Comparison of ENCODE assay signal across 10 cellular contexts in the genomic region with DNA sequence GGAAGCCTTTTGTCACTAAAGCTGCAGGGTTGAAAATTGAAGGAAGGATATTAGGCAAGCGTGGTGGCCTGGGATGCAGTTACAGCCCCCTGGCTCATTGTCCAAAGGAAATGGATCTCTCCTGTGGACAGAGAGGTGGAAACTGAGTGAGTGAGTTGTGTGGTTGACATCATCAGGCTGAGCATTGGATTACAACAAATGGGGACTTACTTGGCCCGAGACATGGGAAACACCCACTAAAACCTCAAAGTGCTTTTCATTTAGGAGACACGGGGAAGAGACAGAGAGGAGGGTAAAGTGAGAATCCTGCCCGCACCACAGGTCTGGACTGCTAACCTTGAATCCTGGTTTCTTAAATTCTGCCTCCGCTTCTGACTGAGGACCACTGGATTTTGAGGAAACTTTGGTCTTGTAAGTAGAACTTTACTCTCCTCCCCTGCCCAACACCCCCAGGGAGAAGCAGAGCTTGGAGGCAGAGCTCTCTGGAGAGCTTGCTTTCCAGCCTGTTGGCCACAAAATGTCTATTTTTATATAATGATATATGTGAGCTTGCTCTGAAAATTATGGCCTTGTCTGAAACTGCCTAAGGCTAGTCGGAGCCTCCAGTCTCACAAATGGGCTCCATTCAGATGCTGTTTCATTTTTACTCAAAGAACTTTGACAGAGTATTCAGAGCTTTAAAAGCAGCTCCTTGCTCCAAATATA. TPM values are rescaled to one million over a fixed set of nuclear protein-coding genes. Genes with fewer than 3 reads are reported as not detected.
A peak's percentile ranks its signal among the peaks of the same experiment; 100 is the strongest.
DNase-seq lines count a peak whose midpoint lies in the region; ATAC-seq and TF ChIP-seq lines count a peak whose summit lies in the region.
"Had no signal": no experiment of that assay in that cellular context is flagged by ENCODE, and none has a peak within 500 bp of the region (broad histone marks: within the 10 kb centered on the region; RNA-seq: fewer than 3 reads in every experiment).

Gene PKIG, plus strand, starts transcription at position 259 of the 705 bp plus-strand sequence. CDS start 31,978 bp downstream, outside the sequence.

- peak within 1 kb of the TSS; percentile 25 to 60 for H3K27ac Mint-ChIP-seq in natural killer cell treated with Interleukin-12 subunit alpha and Interleukin-12 subunit beta and Interleukin-15 and Interleukin-18, amount 100 ng/mL, for 72 hours
- H3K27ac Mint-ChIP-seq in natural killer cell: peak within 1 kb of the TSS in 1 of 2 donors; percentile 72
- H3K27ac Mint-ChIP-seq: activated naive CD4-positive, alpha-beta T cell treated with anti-CD3 and anti-CD28 coated beads, Interleukin-2, amount 50 U/mL, for 24 hours had no signal

- H3K9me3 Mint-ChIP-seq in natural killer cell treated with Interleukin-12 subunit alpha and Interleukin-12 subunit beta and Interleukin-15 and Interleukin-18, amount 100 ng/mL, for 72 hours: no peaks in the 10 kb centered on the region
- H3K9me3 Mint-ChIP-seq in natural killer cell: no peaks in the 10 kb centered on the region
- H3K9me3 Mint-ChIP-seq: activated naive CD4-positive, alpha-beta T cell treated with anti-CD3 and anti-CD28 coated beads, Interleukin-2, amount 50 U/mL, for 24 hours had no signal

- no peak for TF ChIP-seq CTCF in natural killer cell (IDR thresholded peaks at IDR 0.05)

- H3K4me3 Mint-ChIP-seq in natural killer cell treated with Interleukin-12 subunit alpha and Interleukin-12 subunit beta and Interleukin-15 and Interleukin-18, amount 100 ng/mL, for 72 hours: peak within 1 kb of the TSS; percentile 30
- H3K4me3 Mint-ChIP-seq in natural killer cell: no peak within 1 kb of the TSS
- H3K4me3 Mint-ChIP-seq: activated naive CD4-positive, alpha-beta T cell treated with anti-CD3 and anti-CD28 coated beads, Interleukin-2, amount 50 U/mL, for 24 hours had no signal

- H3K4me1 Mint-ChIP-seq in natural killer cell treated with Interleukin-12 subunit alpha and Interleukin-12 subunit beta and Interleukin-15 and Interleukin-18, amount 100 ng/mL, for 72 hours (ENCODE audit: low read depth in 2 of 2): peaks cover 39 to 40% of the 10 kb centered on the region in 2 donors
- peaks cover 39 to 41% of the 10 kb centered on the region in 2 donors for H3K4me1 Mint-ChIP-seq in natural killer cell

- no peak for ATAC-seq in natural killer cell treated with Interleukin-12 subunit alpha and Interleukin-12 subunit beta and Interleukin-15 and Interleukin-18, amount 100 ng/mL, for 72 hours
- ATAC-seq in natural killer cell: no peak
- ATAC-seq in HG03045 (IDR thresholded peaks at IDR 0.05; ENCODE audit: unreplicated experiment): no peak

- no peak for DNase-seq in natural killer cell treated with Interleukin-12 subunit alpha and Interleukin-12 subunit beta and Interleukin-15 and Interleukin-18, amount 100 ng/mL, for 72 hours (ENCODE audit: low spot score)
- DNase-seq in natural killer cell (no peak), dedifferentiated amniotic fluid mesenchymal stem cell (ENCODE audit: extremely low spot score) (peak; percentile 76), mesenteric fat pad (ENCODE audit: low spot score) (no peak), LoVo (ENCODE audit: low spot score) (no peak), NCI-H2081 (lab: John Stamatoyannopoulos, UW) (no peak)
- no peak for DNase-seq in activated CD4-positive, alpha-beta T cell treated with anti-CD3 and anti-CD28 coated beads for 1 hour
- DNase-seq: DND-41 had no signal

- intact Hi-C loops in natural killer cell (cut with micrococcal nuclease): no loop called here

- no peaks in the 10 kb centered on the region for H3K36me3 Mint-ChIP-seq in natural killer cell treated with Interleukin-12 subunit alpha and Interleukin-12 subunit beta and Interleukin-15 and Interleukin-18, amount 100 ng/mL, for 72 hours
- no peaks in the 10 kb centered on the region for H3K36me3 Mint-ChIP-seq in natural killer cell
- H3K36me3 Mint-ChIP-seq: activated naive CD4-positive, alpha-beta T cell treated with anti-CD3 and anti-CD28 coated beads, Interleukin-2, amount 50 U/mL, for 24 hours had no signal

- peaks cover 0 to 4% of the 10 kb centered on the region in 2 donors for H3K27me3 Mint-ChIP-seq in natural killer cell treated with Interleukin-12 subunit alpha and Interleukin-12 subunit beta and Interleukin-15 and Interleukin-18, amount 100 ng/mL, for 72 hours
- H3K27me3 Mint-ChIP-seq in natural killer cell (ENCODE audit: low read depth in 2 of 2): no peaks in the 10 kb centered on the region
- H3K27me3 Mint-ChIP-seq: activated naive CD4-positive, alpha-beta T cell treated with anti-CD3 and anti-CD28 coated beads, Interleukin-2, amount 50 U/mL, for 24 hours had no signal

RNA-seq across cellular contexts. Expression of gene PKIG, which starts in this region (rescaled TPM):
- total RNA-seq in natural killer cell treated with Interleukin-12 subunit alpha and Interleukin-12 subunit beta and Interleukin-15 and Interleukin-18, amount 100 ng/mL, for 72 hours: 1 to 10 TPM; 2.4 to 3.4 TPM
- total RNA-seq in natural killer cell: 1 to 10 TPM in 2 of 3 donors, under 1 TPM in 1; 0.82 to 1.5 (median 1.5) TPM
- 50.1 TPM for total RNA-seq in mesenteric fat pad

Comparison
In these comparisons a context has a peak if more than half of its experiments do, and no peak if none do; other contexts are left out.
1. RNA of gene PKIG (total RNA-seq): 50.1 TPM in mesenteric fat pad (single experiment); 2.4 to 3.4 TPM in natural killer cell treated with Interleukin-12 subunit alpha and Interleukin-12 subunit beta and Interleukin-15 and Interleukin-18, amount 100 ng/mL, for 72 hours and 0.82 to 1.5 TPM in natural killer cell; every median in the first group is over 10 times any median in the second.